Comparison of ENCODE assay signal across 8 cellular contexts in the genomic region with DNA sequence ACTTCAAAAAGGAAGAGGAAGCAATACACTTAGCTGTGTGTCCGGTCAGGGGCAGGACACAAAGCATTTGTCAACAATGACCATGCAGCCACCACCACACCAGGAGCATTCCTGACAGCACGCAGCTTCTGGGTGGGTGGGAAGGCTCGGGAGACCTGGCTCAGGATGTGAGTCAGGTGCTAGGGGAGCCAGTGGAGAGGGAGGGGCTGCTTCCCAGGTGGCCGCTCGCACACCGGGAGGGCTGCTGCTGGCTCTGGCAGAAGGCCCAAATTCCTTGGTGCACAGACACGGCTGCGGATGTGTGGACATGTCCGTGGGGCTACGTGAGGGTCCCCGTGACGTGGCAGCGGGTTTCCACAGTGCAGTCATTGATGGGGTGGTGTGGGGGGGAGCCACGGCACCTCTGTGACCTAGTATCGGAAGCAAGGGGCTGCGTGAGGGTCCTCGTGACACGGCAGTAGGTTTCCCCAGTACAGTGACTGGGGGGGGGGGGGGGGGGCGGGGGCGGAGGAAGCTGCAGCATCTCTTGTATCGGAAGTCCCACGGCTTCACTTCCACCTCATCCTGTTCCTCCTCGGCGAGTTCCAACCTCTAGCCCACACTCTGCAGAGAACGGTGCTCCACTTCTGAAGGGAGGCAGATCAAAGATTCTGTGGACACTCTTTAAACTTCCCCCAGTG.
DNase-seq lines count a peak whose midpoint lies in the region; ATAC-seq, FAIRE-seq and TF ChIP-seq lines count a peak whose summit lies in the region.

No MANE protein-coding gene starts in this region.

- H2AFZ ChIP-seq in keratinocyte (ENCODE audit: control insufficient read depth, low read length): no peak overlapping the region

- H3K4me1 ChIP-seq in A673 (ENCODE audit: insufficient read depth, low read length, poor library complexity, severe bottlenecking): peaks cover 77% of the 10 kb centered on the region
- H3K4me1 ChIP-seq in keratinocyte (ENCODE audit: control insufficient read depth, extremely low read depth, insufficient read depth, low read length): peaks cover 44% of the 10 kb centered on the region

- H3K27me3 ChIP-seq in A673 (replicated peaks; ENCODE audit: insufficient read depth, low read depth, low read length, poor library complexity) (no peaks in the 10 kb centered on the region), keratinocyte (ENCODE audit: control insufficient read depth, extremely low read depth, insufficient read depth, low read length) (no peaks in the 10 kb centered on the region)

- ATAC-seq in HG03442 (IDR thresholded peaks at IDR 0.05; ENCODE audit: unreplicated experiment) (no peak), GM21723 (IDR thresholded peaks at IDR 0.05; ENCODE audit: unreplicated experiment) (no peak), GM18861 (IDR thresholded peaks at IDR 0.05; ENCODE audit: unreplicated experiment) (no peak), HG03571 (IDR thresholded peaks at IDR 0.05; ENCODE audit: unreplicated experiment) (no peak)

- peaks cover 12% of the 10 kb centered on the region for H4K20me1 ChIP-seq in keratinocyte (ENCODE audit: control insufficient read depth, extremely low read depth, insufficient read depth, low read length)

- BruUV-seq in A673 (replicated peaks; lab: Mats Ljungman, UMichigan): no TSS peak

- H3K4me3 ChIP-seq in A673 (ENCODE audit: low read depth, low read length, poor library complexity, severe bottlenecking): no peak overlapping the region
- H3K4me3 ChIP-seq in keratinocyte (ENCODE audit: control insufficient read depth in 2 of 3, extremely low read depth in 1 of 3, insufficient read depth in 2 of 3, low read depth in 1 of 3, low read length in 3 of 3): peak overlapping the region in 1 of 3 experiments; percentile 46

- CTCF ChIA-PET in A673 (lab: Charles Lee): no interaction called here

- POLR2A ChIA-PET in A673 (lab: Charles Lee; ENCODE audit: low non-redundant PET): no interaction called here

- FAIRE-seq in keratinocyte (lab: Jason Lieb, UNC): peak; percentile 62

- H3K27ac ChIP-seq in A673 (ENCODE audit: low read depth, low read length, poor library complexity, severe bottlenecking): peak overlapping the region; percentile 40
- peak overlapping the region; percentile 49 for H3K27ac ChIP-seq in keratinocyte (ENCODE audit: control insufficient read depth, insufficient read depth, low read length)

- TF ChIP-seq CTCF in A673 (conservative IDR thresholded peaks at IDR 0.05; ENCODE audit: low read depth, low read length) (no peak), keratinocyte (optimal IDR thresholded peaks at IDR 0.05 in 1 of 3, IDR thresholded peaks at IDR 0.05 in 1 of 3, conservative IDR thresholded peaks at IDR 0.05 in 1 of 3; ENCODE audit: extremely low read depth in 1 of 3, insufficient read depth in 2 of 3, low read length in 3 of 3) (no peak)

- intact Hi-C loops in A673 (cut with micrococcal nuclease; ENCODE audit: unreplicated experiment): loop anchor here (5.0 kb wide), 2 partner anchors 162 to 177 kb away; partner anchors contain the start of genes ANKRD11 and SPG7

- H3K4me2 ChIP-seq in keratinocyte (ENCODE audit: control insufficient read depth, extremely low read depth, insufficient read depth, low read depth, low read length): peak overlapping the region; percentile 62

- dilution Hi-C loops in keratinocyte (cut with MboI; ENCODE audit: extremely low pct_ligation_motif_present, low sequenced_read_pairs): no loop called here

- H3K9me3 ChIP-seq in A673 (ENCODE audit: low read depth, low read length, poor library complexity, severe bottlenecking) (no peaks in the 10 kb centered on the region), keratinocyte (ENCODE audit: control insufficient read depth, low read depth, low read length) (no peaks in the 10 kb centered on the region)

- peaks cover 95% of the 10 kb centered on the region for H3K79me2 ChIP-seq in keratinocyte (ENCODE audit: control insufficient read depth, insufficient read depth, low read length)

- DNase-seq in A673 (ENCODE audit: low spot score) (no peak), HT-29 (ENCODE audit: low spot score) (peak; percentile 84), keratinocyte (ENCODE audit: low read depth, low spot score) (peak; percentile 61)
- DNase-seq in activated naive CD4-positive, alpha-beta T cell treated with anti-CD3 and anti-CD28 coated beads, Interleukin-2, amount 50 U/mL, for 16 hours: peak; percentile 12

- peaks cover 4% of the 10 kb centered on the region for H3K36me3 ChIP-seq in A673 (ENCODE audit: insufficient read depth, low read length, poor library complexity, severe bottlenecking)
- peaks cover 4 to 7% of the 10 kb centered on the region in 2 experiments for H3K36me3 ChIP-seq in keratinocyte (ENCODE audit: control insufficient read depth in 2 of 2, extremely low read depth in 1 of 2, insufficient read depth in 2 of 2, low read length in 2 of 2)

- peaks cover 12% of the 10 kb centered on the region for H3K9me1 ChIP-seq in keratinocyte (ENCODE audit: control insufficient read depth, extremely low read depth, insufficient read depth, low read length)

- H3K9ac ChIP-seq in keratinocyte (ENCODE audit: control insufficient read depth, extremely low read depth, insufficient read depth, low read length): peak overlapping the region; percentile 22
